Comparison of ENCODE assay signal across 1 cellular context in the genomic region with DNA sequence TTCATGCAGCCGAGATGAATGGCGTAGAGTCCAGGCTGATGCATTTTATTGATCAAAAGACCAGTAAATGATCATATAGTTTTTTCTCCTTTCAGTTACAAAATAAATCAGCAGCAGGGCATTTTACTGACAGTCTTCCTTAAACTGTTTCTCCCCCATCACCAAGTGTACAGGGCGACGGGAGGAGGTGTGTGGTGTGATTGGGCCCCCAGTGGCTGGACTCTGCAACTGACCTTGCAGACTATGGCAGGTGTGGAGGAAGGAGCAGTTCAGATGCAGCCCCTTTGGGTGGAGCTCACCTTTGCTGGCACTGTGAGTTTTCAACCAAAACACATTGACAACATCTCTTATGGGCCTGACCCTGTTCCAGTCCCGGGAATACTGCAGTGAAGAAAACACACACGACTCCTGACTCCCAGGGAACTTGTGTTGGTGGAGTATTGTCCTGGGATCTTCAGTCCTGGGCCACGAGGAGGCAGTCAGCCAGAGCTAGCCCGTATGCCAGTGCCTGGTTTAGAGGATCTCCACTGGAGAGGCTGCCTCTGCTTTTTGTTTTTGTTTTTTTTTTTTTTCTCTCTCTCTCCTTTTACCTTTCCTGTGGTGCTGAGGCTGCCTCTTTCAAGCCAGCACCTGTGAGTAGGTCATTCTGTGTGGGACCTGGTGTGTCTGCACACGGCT.
TF ChIP-seq lines count a peak whose summit lies in the region.

No MANE protein-coding gene starts in this region.

TF ChIP-seq in A549, 52 proteins besides CTCF, POLR2A, EP300 and RAD21 (continued from another document):
- TF ChIP-seq, protein P1, sequence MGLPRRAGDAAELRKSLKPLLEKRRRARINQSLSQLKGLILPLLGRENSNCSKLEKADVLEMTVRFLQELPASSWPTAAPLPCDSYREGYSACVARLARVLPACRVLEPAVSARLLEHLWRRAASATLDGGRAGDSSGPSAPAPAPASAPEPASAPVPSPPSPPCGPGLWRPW (IDR thresholded peaks at IDR 0.05): no peak
- TF ChIP-seq FOXS1 (CRISPR knock-in tag; IDR thresholded peaks at IDR 0.05) (no peak), EHMT2 (IDR thresholded peaks at IDR 0.05; ENCODE audit: low read depth) (no peak)
